30 cellular contexts compared by ENCODE assay signal in genomic region chr10:16750461-16750860, GRCh38.
"Had no signal": no experiment of that assay in that cellular context is flagged by ENCODE, and none has a peak within 500 bp of the region (broad histone marks: within the 10 kb centered on the region; RNA-seq: fewer than 3 reads in every experiment).

No MANE protein-coding gene starts in this region.

- H3K27me3 ChIP-seq: neural progenitor cell, ovary, right lobe of liver, sigmoid colon, suprapubic skin, testis, tibial artery, transverse colon, upper lobe of right lung, uterus had no signal

- ATAC-seq: natural killer cell; psoas muscle; right cardiac atrium; right lobe of liver; stimulated activated memory B cell treated with anti-CD40 and anti-IgM and Interleukin-4, amounts not matched to agents 10 μg/mL and 1 μg/mL and 100 μg/mL, for 72 hours; stimulated activated naive CD8-positive, alpha-beta T cell treated with anti-CD3 and anti-CD28 coated beads, Interleukin-15, amount 100 ng/mL, for 72 hours; stimulated activated naive CD8-positive, alpha-beta T cell treated with anti-CD3 and anti-CD28 coated beads, Interleukin-15, Interleukin-2, amounts not matched to agents 100 U/mL and 50 U/mL, for 24 hours; upper lobe of right lung had no signal

- H3K4me1 ChIP-seq: neural progenitor cell, parathyroid adenoma, psoas muscle, right lobe of liver, sigmoid colon, suprapubic skin, testis, tibial artery, transverse colon, upper lobe of right lung, uterus had no signal

- H3K4me3 ChIP-seq: neural progenitor cell, ovary, psoas muscle, right lobe of liver, sigmoid colon, suprapubic skin, tibial artery, transverse colon, upper lobe of right lung, uterus had no signal

- H3K36me3 ChIP-seq: neural progenitor cell, ovary, uterus had no signal

- H3K4me1 Mint-ChIP-seq: natural killer cell; nephron; stimulated activated memory B cell treated with anti-CD40 and anti-IgM and Interleukin-4, amounts not matched to agents 10 μg/mL and 1 μg/mL and 100 μg/mL, for 72 hours; stimulated activated naive CD8-positive, alpha-beta T cell treated with anti-CD3 and anti-CD28 coated beads, Interleukin-15, amount 100 ng/mL, for 72 hours had no signal

- H3K9me3 ChIP-seq: ovary, psoas muscle, right lobe of liver, sigmoid colon, suprapubic skin, testis, tibial artery, transverse colon, upper lobe of right lung, uterus had no signal

- H3K9ac ChIP-seq: neural progenitor cell, parathyroid adenoma had no signal

- FAIRE-seq: small intestine had no signal

- H3K27ac Mint-ChIP-seq: natural killer cell; nephron; neural progenitor cell; progenitor cell of endocrine pancreas; stimulated activated memory B cell treated with anti-CD40 and anti-IgM and Interleukin-4, amounts not matched to agents 10 μg/mL and 1 μg/mL and 100 μg/mL, for 72 hours; stimulated activated naive CD8-positive, alpha-beta T cell treated with anti-CD3 and anti-CD28 coated beads, Interleukin-15, amount 100 ng/mL, for 72 hours; type B pancreatic cell had no signal

- DNase-seq: natural killer cell; occipital lobe; ovary; posterior cingulate gyrus; psoas muscle; right cardiac atrium; right lobe of liver; sigmoid colon; small intestine; stimulated activated CD4-positive, alpha-beta T cell treated with anti-CD3 and anti-CD28 coated beads, Interleukin-15, amount 100 ng/mL, for 24 hours; stimulated activated CD4-positive, alpha-beta T cell treated with anti-CD3 and anti-CD28 coated beads, Interleukin-2, amount 100 ng/mL, for 24 hours; stimulated activated CD4-positive, alpha-beta T cell treated with anti-CD3 and anti-CD28 coated beads, Interleukin-2, amount 100 ng/mL, for 48 hours; stimulated activated CD4-positive, alpha-beta T cell treated with anti-CD3 and anti-CD28 coated beads, Interleukin-4, amount 100 ng/mL, for 4 hours; stimulated activated CD8-positive, alpha-beta memory T cell treated with anti-CD3 and anti-CD28 coated beads, Interleukin-4, amount 100 ng/mL, for 48 hours; stimulated activated naive CD4-positive, alpha-beta T cell; stimulated activated naive CD8-positive, alpha-beta T cell treated with anti-CD3 and anti-CD28 coated beads, Interleukin-15, amount 100 ng/mL, for 72 hours; stimulated activated naive CD8-positive, alpha-beta T cell treated with anti-CD3 and anti-CD28 coated beads, Interleukin-15, Interleukin-2, amounts not matched to agents 100 U/mL and 50 U/mL, for 24 hours; substantia nigra; tibial artery; transverse colon; upper lobe of right lung; uterus had no signal

- H3K27me3 Mint-ChIP-seq: stimulated activated memory B cell treated with anti-CD40 and anti-IgM and Interleukin-4, amounts not matched to agents 10 μg/mL and 1 μg/mL and 100 μg/mL, for 72 hours; stimulated activated naive CD8-positive, alpha-beta T cell treated with anti-CD3 and anti-CD28 coated beads, Interleukin-15, amount 100 ng/mL, for 72 hours; type B pancreatic cell had no signal

- H3K9me3 Mint-ChIP-seq: natural killer cell; nephron; neural progenitor cell; stimulated activated memory B cell treated with anti-CD40 and anti-IgM and Interleukin-4, amounts not matched to agents 10 μg/mL and 1 μg/mL and 100 μg/mL, for 72 hours; stimulated activated naive CD8-positive, alpha-beta T cell treated with anti-CD3 and anti-CD28 coated beads, Interleukin-15, amount 100 ng/mL, for 72 hours; type B pancreatic cell had no signal

- H3K4me3 Mint-ChIP-seq: natural killer cell; nephron; neural progenitor cell; stimulated activated memory B cell treated with anti-CD40 and anti-IgM and Interleukin-4, amounts not matched to agents 10 μg/mL and 1 μg/mL and 100 μg/mL, for 72 hours; stimulated activated naive CD8-positive, alpha-beta T cell treated with anti-CD3 and anti-CD28 coated beads, Interleukin-15, amount 100 ng/mL, for 72 hours; type B pancreatic cell had no signal

- H3K4me2 ChIP-seq: neural progenitor cell had no signal

- H2AFZ ChIP-seq: neural progenitor cell, parathyroid adenoma had no signal

- H3K79me2 ChIP-seq: parathyroid adenoma had no signal

- H3K27ac ChIP-seq: neural progenitor cell, ovary, parathyroid adenoma, psoas muscle, right lobe of liver, sigmoid colon, suprapubic skin, testis, tibial artery, transverse colon, upper lobe of right lung, uterus had no signal
